In genomic region chr6:108782231-108783041, GRCh38 we compare ENCODE assay signal across 8 cellular contexts.
DNase-seq lines count a peak whose midpoint lies in the region; ATAC-seq and TF ChIP-seq lines count a peak whose summit lies in the region.

No MANE protein-coding gene starts in this region.

- no peaks in the 10 kb centered on the region for H3K9me3 ChIP-seq in lung (ENCODE audit: control insufficient read depth in 2 of 2, insufficient read depth in 1 of 2, low read length in 1 of 2)

- no peaks in the 10 kb centered on the region for H3K36me3 Mint-ChIP-seq in activated CD8-positive, alpha-beta T cell treated with anti-CD3 and anti-CD28 coated beads for 36 hours (ENCODE audit: low read depth)

- no peak overlapping the region for H3K27ac Mint-ChIP-seq in activated CD8-positive, alpha-beta T cell treated with anti-CD3 and anti-CD28 coated beads for 36 hours

- H3K4me3 Mint-ChIP-seq in activated CD8-positive, alpha-beta T cell treated with anti-CD3 and anti-CD28 coated beads for 36 hours = peak overlapping the region; percentile 67

- DNase-seq in DMS153 (lab: John Stamatoyannopoulos, UW) (peak; percentile 2), NCI-H69 (lab: John Stamatoyannopoulos, UW) (peak; percentile 93), lung (ENCODE audit: low spot score) (peak; percentile 90)
- DNase-seq in activated CD8-positive, alpha-beta T cell treated with anti-CD3 and anti-CD28 coated beads for 36 hours = peak; percentile 89
- DNase-seq in effector CD4-positive, alpha-beta T cell = peak; percentile 67
- DNase-seq in stimulated activated CD4-positive, alpha-beta T cell treated with anti-CD3 and anti-CD28 coated beads, Interleukin-4, amount 100 ng/mL, for 48 hours (ENCODE audit: low read depth in 2 of 2) = peak; percentile 70 to 76

- no peaks in the 10 kb centered on the region for H3K27me3 ChIP-seq in lung (ENCODE audit: control insufficient read depth, insufficient read depth)

- ATAC-seq in HG02870 (IDR thresholded peaks at IDR 0.05; ENCODE audit: unreplicated experiment) (peak; percentile 53), lung (ENCODE audit: insufficient read depth, low FRiP score) (peak; percentile 93), GM19397 (IDR thresholded peaks at IDR 0.05; ENCODE audit: unreplicated experiment) (no peak)
- peak; percentile 100 for ATAC-seq in activated CD8-positive, alpha-beta T cell treated with anti-CD3 and anti-CD28 coated beads for 36 hours

- no peak overlapping the region for H3K4me3 ChIP-seq in lung

- peaks cover 3 to 4% of the 10 kb centered on the region in 2 donors for H3K4me1 ChIP-seq in lung (ENCODE audit: control insufficient read depth in 2 of 2, insufficient read depth in 2 of 2, low read length in 2 of 2)

- 2% methylated on average over 21 of the region's 21 CpGs for WGBS in lung, 2 donors

- H3K27me3 Mint-ChIP-seq in activated CD8-positive, alpha-beta T cell treated with anti-CD3 and anti-CD28 coated beads for 36 hours = no peaks in the 10 kb centered on the region

- H3K9me3 Mint-ChIP-seq in activated CD8-positive, alpha-beta T cell treated with anti-CD3 and anti-CD28 coated beads for 36 hours = no peaks in the 10 kb centered on the region

- intact Hi-C loops in activated CD8-positive, alpha-beta T cell treated with anti-CD3 and anti-CD28 coated beads for 36 hours (cut with micrococcal nuclease) = loop anchor here (1.0 kb wide), 1 partner anchor 240 kb away; no protein-coding TSS in a partner anchor

- CTCF ChIA-PET in activated CD8-positive, alpha-beta T cell treated with anti-CD3 and anti-CD28 coated beads for 36 hours (lab: Charles Lee) = interaction anchor here (0.6 to 4.0 kb wide), 15 partner anchors 13 to 1489 kb away, joined by 3 to 22 read pairs (median 3); no protein-coding TSS in a partner anchor

- POLR2A ChIA-PET in activated CD8-positive, alpha-beta T cell treated with anti-CD3 and anti-CD28 coated beads for 36 hours (lab: Charles Lee) = interaction anchor here (0.9 kb wide), 1 partner anchor 12 kb away, joined by 4 read pairs; no protein-coding TSS in a partner anchor

- peaks cover 9% of the 10 kb centered on the region for H3K4me1 Mint-ChIP-seq in activated CD8-positive, alpha-beta T cell treated with anti-CD3 and anti-CD28 coated beads for 36 hours (ENCODE audit: low read depth)

- no peaks in the 10 kb centered on the region for H3K36me3 ChIP-seq in lung (ENCODE audit: control insufficient read depth in 2 of 2, insufficient read depth in 2 of 2, low read length in 2 of 2)

- peak; percentile 74 for TF ChIP-seq CTCF in activated CD8-positive, alpha-beta T cell treated with anti-CD3 and anti-CD28 coated beads for 36 hours (IDR thresholded peaks at IDR 0.05)
- TF ChIP-seq CTCF in lung (IDR thresholded peaks at IDR 0.05; ENCODE audit: control extremely low read depth, extremely low read depth) = peak; percentile 67

- peak overlapping the region in 1 of 2 donors; percentile 43 for H3K27ac ChIP-seq in lung (ENCODE audit: low read depth in 1 of 2, low read length in 1 of 2)

Comparison
In these comparisons a context has a peak if more than half of its experiments do, and no peak if none do; other contexts are left out.
1. DNase-seq: peak in every context shown above with its lines; median percentile 93 in NCI-H69; 90 in lung; 89 in activated CD8-positive, alpha-beta T cell treated with anti-CD3 and anti-CD28 coated beads for 36 hours; 73 in stimulated activated CD4-positive, alpha-beta T cell treated with anti-CD3 and anti-CD28 coated beads, Interleukin-4, amount 100 ng/mL, for 48 hours; 67 in effector CD4-positive, alpha-beta T cell; 2 in DMS153.